ENCODE assay signal across 8 cellular contexts in the genomic region with DNA sequence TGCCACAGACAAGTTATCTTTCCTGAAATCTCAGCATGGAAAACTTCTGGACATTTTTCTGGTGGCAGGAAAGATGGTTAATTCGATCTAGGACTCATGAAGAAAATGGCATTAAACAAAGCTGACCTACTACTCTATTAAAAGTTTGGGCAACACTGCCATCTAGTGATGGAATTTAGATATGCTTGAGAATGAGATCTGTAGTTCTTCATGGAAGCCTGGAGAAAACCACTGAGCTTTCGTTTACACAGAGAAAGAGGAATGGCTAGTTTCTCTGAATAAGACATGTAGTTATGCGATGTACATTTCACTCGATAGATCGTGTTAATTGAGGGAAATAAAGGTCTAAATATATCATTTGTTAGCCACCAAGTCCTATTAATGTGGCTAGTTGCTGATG. TPM values are rescaled to one million over a fixed set of nuclear protein-coding genes. Genes with fewer than 3 reads are reported as not detected.
DNase-seq lines count a peak whose midpoint lies in the region; FAIRE-seq and TF ChIP-seq lines count a peak whose summit lies in the region.

No MANE protein-coding gene starts in this region.

- H3F3A ChIP-seq in MM.1S (ENCODE audit: insufficient read depth, low read length): no peaks in the 10 kb centered on the region

- 2 to 8% methylated on average over 4 to 5 of the region's 5 CpGs for WGBS in esophagus squamous epithelium, 2 donors

- no peak overlapping the region for H2AFZ ChIP-seq in MM.1S (ENCODE audit: low read length)

- no peaks in the 10 kb centered on the region for H3K9me3 ChIP-seq in MM.1S (replicated peaks; ENCODE audit: insufficient read depth, low read length)
- no peaks in the 10 kb centered on the region for H3K9me3 ChIP-seq in SJCRH30 (replicated peaks)
- H3K9me3 ChIP-seq in esophagus squamous epithelium: no peaks in the 10 kb centered on the region

- TF ChIP-seq CTCF in MM.1S (IDR thresholded peaks at IDR 0.05; ENCODE audit: low read length): peak; percentile 64
- peak; percentile 28 to 63 (median 50) for TF ChIP-seq CTCF in esophagus squamous epithelium (IDR thresholded peaks at IDR 0.05)
- peak; percentile 81 for TF ChIP-seq CTCF in neural crest cell (conservative IDR thresholded peaks at IDR 0.05)

- H3K4me3 ChIP-seq in MM.1S (ENCODE audit: low read length) (no peak overlapping the region), SJCRH30 (no peak overlapping the region), esophagus squamous epithelium (no peak overlapping the region)

- DNase-seq in stimulated activated CD4-positive, alpha-beta T cell treated with anti-CD3 and anti-CD28 coated beads, Interleukin-2, amount 100 ng/mL, for 4 hours (ENCODE audit: low read depth): peak; percentile 0
- no peak for DNase-seq in stimulated activated CD4-positive, alpha-beta T cell treated with anti-CD3 and anti-CD28 coated beads, Interleukin-1b, Interleukin-23, amount 100 ng/mL, for 48 hours
- DNase-seq in H54 (ENCODE audit: insufficient read length, low spot score) (no peak), MM.1S (peak; percentile 80), SJCRH30 (peak; percentile 23 to 90), esophagus squamous epithelium (lab: John Stamatoyannopoulos, UW) (no peak), neural crest cell (ENCODE audit: low read depth, low spot score) (peak; percentile 40)
- DNase-seq in activated CD8-positive, alpha-beta memory T cell treated with anti-CD3 and anti-CD28 coated beads, Interleukin-2, amount 50 U/mL, for 4 hours: no peak

- intact Hi-C loops in esophagus squamous epithelium (cut with DNase I): loop anchor here (5.0 kb wide), 1 partner anchor 395 kb away; no protein-coding TSS in a partner anchor

- H3K9ac ChIP-seq in MM.1S (ENCODE audit: low read length): no peak overlapping the region

- H3K27me3 Mint-ChIP-seq in neural crest cell (ENCODE audit: low read depth): no peaks in the 10 kb centered on the region

- peak; percentile 62 for FAIRE-seq in H54 (lab: Jason Lieb, UNC)

- H3K27ac ChIP-seq in MM.1S (ENCODE audit: low read length) (no peak overlapping the region), SJCRH30 (no peak overlapping the region), esophagus squamous epithelium (no peak overlapping the region)

- H3K4me3 Mint-ChIP-seq in neural crest cell: no peak overlapping the region

- no peaks in the 10 kb centered on the region for H4K20me1 ChIP-seq in MM.1S (ENCODE audit: insufficient read depth, low read length)

- peaks cover 15% of the 10 kb centered on the region for H3K4me1 ChIP-seq in MM.1S (ENCODE audit: low read length)
- H3K4me1 ChIP-seq in SJCRH30: no peaks in the 10 kb centered on the region
- H3K4me1 ChIP-seq in esophagus squamous epithelium: no peaks in the 10 kb centered on the region

- no peaks in the 10 kb centered on the region for H3K36me3 ChIP-seq in MM.1S (replicated peaks; ENCODE audit: insufficient read depth, low read length)
- H3K36me3 ChIP-seq in SJCRH30: no peaks in the 10 kb centered on the region
- no peaks in the 10 kb centered on the region for H3K36me3 ChIP-seq in esophagus squamous epithelium

- H3K27ac Mint-ChIP-seq in neural crest cell (ENCODE audit: unreplicated experiment): no peak overlapping the region

- no peaks in the 10 kb centered on the region for H3K79me2 ChIP-seq in MM.1S (ENCODE audit: low read length)

- H3K27me3 ChIP-seq in MM.1S (replicated peaks; ENCODE audit: insufficient read depth, low read length): no peaks in the 10 kb centered on the region
- no peaks in the 10 kb centered on the region for H3K27me3 ChIP-seq in SJCRH30
- no peaks in the 10 kb centered on the region for H3K27me3 ChIP-seq in esophagus squamous epithelium

- H3K9me2 ChIP-seq in MM.1S (replicated peaks; ENCODE audit: insufficient read depth, low read length): no peaks in the 10 kb centered on the region

- TF ChIP-seq POLR2A in H54 (IDR thresholded peaks at IDR 0.05; ENCODE audit: low read depth, low read length): no peak
- no peak for TF ChIP-seq POLR2A in esophagus squamous epithelium (IDR thresholded peaks at IDR 0.05)

- no peaks in the 10 kb centered on the region for H3K9me3 Mint-ChIP-seq in neural crest cell

- H3K36me3 Mint-ChIP-seq in neural crest cell (ENCODE audit: low read depth): no peaks in the 10 kb centered on the region

- no peaks in the 10 kb centered on the region for H3K4me1 Mint-ChIP-seq in neural crest cell

- no peak overlapping the region for H3K4me2 ChIP-seq in MM.1S (ENCODE audit: low read depth, low read length)

RNA-seq across cellular contexts. Expression of gene CHRDL1, which starts 51.7 kb away (rescaled TPM):
- 2.2 and 2.7 TPM in 2 replicates for total RNA-seq in SJCRH30 (2014; rRNA removed; shearing (Covaris generic))
- total RNA-seq in esophagus squamous epithelium (10 to 100 TPM in 3 of 4 donors, 1 to 10 TPM in 1; 1.7 to 64.3 (median 14.9) TPM), neural crest cell (14.3 and 15.7 TPM in 2 replicates)

Comparison
In these comparisons a context has a peak if more than half of its experiments do, and no peak if none do; other contexts are left out.
1. DNase-seq: peak in stimulated activated CD4-positive, alpha-beta T cell treated with anti-CD3 and anti-CD28 coated beads, Interleukin-2, amount 100 ng/mL, for 4 hours (single experiment), MM.1S (single experiment), SJCRH30 (2 of 2) and neural crest cell (single experiment); none in stimulated activated CD4-positive, alpha-beta T cell treated with anti-CD3 and anti-CD28 coated beads, Interleukin-1b, Interleukin-23, amount 100 ng/mL, for 48 hours (single experiment), H54 (single experiment), esophagus squamous epithelium (single experiment) and activated CD8-positive, alpha-beta memory T cell treated with anti-CD3 and anti-CD28 coated beads, Interleukin-2, amount 50 U/mL, for 4 hours (single experiment).
2. Peak in every context shown above with its lines, with median percentiles within 50 percentile points of each other: CTCF ChIP-seq.